ENCODE assay signal across 21 cellular contexts in the genomic region with DNA sequence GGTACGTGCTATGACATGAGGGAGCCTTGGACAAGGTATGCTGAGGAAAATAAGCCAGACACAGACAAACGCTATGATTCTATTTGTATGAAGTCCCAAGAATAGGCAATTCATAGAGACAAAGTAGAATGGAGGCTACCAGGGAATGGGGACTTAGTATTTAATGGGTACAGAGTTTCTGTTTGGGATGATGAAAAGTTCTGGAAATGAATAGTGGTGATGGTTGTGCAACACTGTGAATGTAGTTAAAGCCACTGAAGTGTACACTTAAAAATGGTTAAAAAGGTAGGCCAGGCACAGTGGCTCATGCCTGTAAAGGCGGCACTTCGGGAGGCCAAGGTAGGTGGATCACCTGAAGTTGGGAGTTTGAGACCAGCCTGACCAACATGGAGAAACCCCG. TPM values are rescaled to one million over a fixed set of nuclear protein-coding genes. Genes with fewer than 3 reads are reported as not detected.
DNase-seq lines count a peak whose midpoint lies in the region; ATAC-seq and TF ChIP-seq lines count a peak whose summit lies in the region.
"Had no signal": no experiment of that assay in that cellular context is flagged by ENCODE, and none has a peak within 500 bp of the region (broad histone marks: within the 10 kb centered on the region; RNA-seq: fewer than 3 reads in every experiment).

No MANE protein-coding gene starts in this region.

- no peak overlapping the region for H2BK12ac ChIP-seq in H9 (ENCODE audit: insufficient read length, low read depth, low read length)

- H3K4me1 Mint-ChIP-seq in chondrocyte (ENCODE audit: low read depth) = peaks cover 37% of the 10 kb centered on the region
- H3K4me1 Mint-ChIP-seq in nephron = peaks cover 9% of the 10 kb centered on the region
- peaks cover 17 to 19% of the 10 kb centered on the region in 2 experiments for H3K4me1 Mint-ChIP-seq in H9

- H3T11ph ChIP-seq in H9 (ENCODE audit: low read length) = no peak overlapping the region

- DNase-seq in chondrocyte (ENCODE audit: low spot score) = peak; percentile 5
- no peak for DNase-seq in HK-2 (ENCODE audit: unreplicated experiment)
- no peak for DNase-seq in H9
- no peak for DNase-seq in SKM-1 treated with dmso at 0.1 percent for 144 hours (lab: John Stamatoyannopoulos, UW; ENCODE audit: unreplicated experiment)
- DNase-seq: Caco-2; CD8-positive, alpha-beta T cell; NCI-H1092; NCI-H1417 treated with DMSO at 0.1 percent for 48 hours; NCI-H1694 treated with DMSO at 0.1 percent for 48 hours; NCI-H2081; NCI-H2227 treated with DMSO at 0.1 percent for 48 hours; NCI-H526 treated with DMSO at 0.1 percent for 48 hours; SHP77 treated with DMSO at 0.1 percent for 48 hours had no signal

- no peak overlapping the region for H3K14ac ChIP-seq in H9 (ENCODE audit: insufficient read depth, low read length)

- no peak overlapping the region for H4K5ac ChIP-seq in H9 (ENCODE audit: insufficient read length, low read depth, low read length)

- no peaks in the 10 kb centered on the region for H3K4me1 ChIP-seq in H9 (ENCODE audit: insufficient read depth, low read length)

- peak overlapping the region; percentile 97 for H3K27ac ChIP-seq in VCaP
- no peak overlapping the region for H3K27ac ChIP-seq in H9 (ENCODE audit: insufficient read length, low read depth, low read length)
- H3K27ac ChIP-seq: C4-2B, KMS-11 had no signal

- no CpG with 5 or more reads among the region's 5 CpGs for WGBS in H9 (ENCODE audit: extremely low coverage, insufficient read length, low lambda C conversion rate)

- H4K8ac ChIP-seq in H9 (replicated peaks; ENCODE audit: insufficient read length, low read depth, low read length) = no peak overlapping the region

- H3K79me2 ChIP-seq in H9 (ENCODE audit: insufficient read depth, low read length) = no peaks in the 10 kb centered on the region

- no peak overlapping the region for H2AK5ac ChIP-seq in H9 (ENCODE audit: insufficient read length, low read length)

- H2BK20ac ChIP-seq in H9 (ENCODE audit: low read depth, low read length, poor library complexity, severe bottlenecking) = no peak overlapping the region

- no peak overlapping the region for H3K9ac ChIP-seq in H9 (ENCODE audit: extremely low read depth, insufficient read length, low read length)
- H3K9ac ChIP-seq: KMS-11 had no signal

- H3K36me3 Mint-ChIP-seq in chondrocyte (ENCODE audit: low read depth) = peaks cover 16% of the 10 kb centered on the region
- H3K36me3 Mint-ChIP-seq in nephron (ENCODE audit: low read depth) = peaks cover 29% of the 10 kb centered on the region
- peaks cover 10 to 29% (median 25%) of the 10 kb centered on the region in 3 experiments for H3K36me3 Mint-ChIP-seq in H9 (ENCODE audit: insufficient read depth in 1 of 3, low read depth in 3 of 3)

- H3K27me3 Mint-ChIP-seq in chondrocyte (ENCODE audit: low read depth) (no peaks in the 10 kb centered on the region), nephron (ENCODE audit: low read depth) (no peaks in the 10 kb centered on the region), H9 (ENCODE audit: low read depth) (peaks cover 1% of the 10 kb centered on the region)
- H3K27me3 Mint-ChIP-seq: B cell had no signal

- no peak overlapping the region for H4K91ac ChIP-seq in H9 (ENCODE audit: insufficient read length, low read depth, low read length)

- no peaks in the 10 kb centered on the region for H3K79me1 ChIP-seq in H9 (ENCODE audit: insufficient read depth, low read depth, low read length, poor library complexity, severe bottlenecking)

- H3K4me3 Mint-ChIP-seq in chondrocyte (ENCODE audit: unreplicated experiment) (no peak overlapping the region), nephron (peak overlapping the region; percentile 54 to 74 (median 68)), H9 (no peak overlapping the region)
- H3K4me3 Mint-ChIP-seq: B cell; CD8-positive, alpha-beta T cell had no signal

- H3K27ac Mint-ChIP-seq in chondrocyte (ENCODE audit: unreplicated experiment) (no peak overlapping the region), nephron (peak overlapping the region in 1 of 3 experiments; percentile 52), H9 (no peak overlapping the region)
- H3K27ac Mint-ChIP-seq: B cell; CD8-positive, alpha-beta T cell had no signal

- H3K27me3 ChIP-seq in H9 (ENCODE audit: insufficient read depth, low read length) = no peaks in the 10 kb centered on the region

- H2AFZ ChIP-seq in H9 (ENCODE audit: low read length) = no peak overlapping the region

- no peaks in the 10 kb centered on the region for H4K20me1 ChIP-seq in H9 (ENCODE audit: control insufficient read depth, insufficient read depth, insufficient read length)

- no peak for TF ChIP-seq CTCF in VCaP (conservative IDR thresholded peaks at IDR 0.05)
- no peak for TF ChIP-seq CTCF in chondrocyte (IDR thresholded peaks at IDR 0.05)
- TF ChIP-seq CTCF in nephron (IDR thresholded peaks at IDR 0.05; ENCODE audit: unreplicated experiment in 3 of 3) = no peak
- TF ChIP-seq CTCF in H9 (conservative IDR thresholded peaks at IDR 0.05) = no peak

- H3K9me3 Mint-ChIP-seq in chondrocyte (ENCODE audit: low read depth) (no peaks in the 10 kb centered on the region), nephron (no peaks in the 10 kb centered on the region), H9 (no peaks in the 10 kb centered on the region)
- H3K9me3 Mint-ChIP-seq: CD8-positive, alpha-beta T cell had no signal

- H2BK15ac ChIP-seq in H9 (ENCODE audit: low read depth, low read length) = no peak overlapping the region

- H3K9me3 ChIP-seq in H9 (ENCODE audit: control insufficient read depth, low read depth, low read length) = no peaks in the 10 kb centered on the region

- no peak overlapping the region for H3K18ac ChIP-seq in H9 (ENCODE audit: insufficient read length, low read depth, low read length)

- ATAC-seq in HG02938 (IDR thresholded peaks at IDR 0.05; ENCODE audit: unreplicated experiment) = no peak
- ATAC-seq: CD8-positive, alpha-beta T cell; HCT116; Panc1 had no signal

- H3K4me2 ChIP-seq in H9 (ENCODE audit: insufficient read depth, insufficient read length, low read length) = no peak overlapping the region
- H3K4me2 ChIP-seq: KMS-11 had no signal

- H3K4ac ChIP-seq in H9 (ENCODE audit: low read depth, low read length) = no peak overlapping the region

- H2BK5ac ChIP-seq in H9 (ENCODE audit: insufficient read length, low read length) = no peak overlapping the region

- H2BK120ac ChIP-seq in H9 (ENCODE audit: low read depth, low read length, poor library complexity, severe bottlenecking) = no peak overlapping the region

- H3K23me2 ChIP-seq in H9 (ENCODE audit: insufficient read length, low read depth, low read length, poor library complexity, severe bottlenecking) = peaks cover 5% of the 10 kb centered on the region

- H3K23ac ChIP-seq in H9 (ENCODE audit: insufficient read length, low read depth, low read length) = no peak overlapping the region

- no peak overlapping the region for H3K56ac ChIP-seq in H9 (ENCODE audit: insufficient read length, low read depth, low read length)

RNA-seq across cellular contexts. Expression of a gene that starts 3.3 kb away (rescaled TPM):
- 41.4 to 59.0 TPM (median 55.3 TPM) in 3 replicates for total RNA-seq in chondrocyte
- total RNA-seq in H9 (2021) = 38.4 and 40.2 TPM in 2 replicates

RNA-seq across cellular contexts. Expression of a gene that starts 33.9 kb away (rescaled TPM):
- total RNA-seq in chondrocyte (5.8 to 12.8 TPM (median 12.7 TPM) in 3 replicates), H9 (2021) (1.4 and 1.8 TPM in 2 replicates)

RNA-seq across cellular contexts. Expression of a gene that starts 42.4 kb away (rescaled TPM):
- total RNA-seq in chondrocyte = 4.7 to 5.2 TPM (median 5.0 TPM) in 3 replicates
- total RNA-seq in H9 (2021) = 2.2 and 3.2 TPM in 2 replicates

Comparison
In these comparisons a context has a peak if more than half of its experiments do, and no peak if none do; other contexts are left out.
1. H3K4me3 Mint-ChIP-seq: peak in nephron (3 of 3); none in chondrocyte (single experiment) and H9 (0 of 2).